28 cellular contexts compared by ENCODE assay signal in the genomic region with DNA sequence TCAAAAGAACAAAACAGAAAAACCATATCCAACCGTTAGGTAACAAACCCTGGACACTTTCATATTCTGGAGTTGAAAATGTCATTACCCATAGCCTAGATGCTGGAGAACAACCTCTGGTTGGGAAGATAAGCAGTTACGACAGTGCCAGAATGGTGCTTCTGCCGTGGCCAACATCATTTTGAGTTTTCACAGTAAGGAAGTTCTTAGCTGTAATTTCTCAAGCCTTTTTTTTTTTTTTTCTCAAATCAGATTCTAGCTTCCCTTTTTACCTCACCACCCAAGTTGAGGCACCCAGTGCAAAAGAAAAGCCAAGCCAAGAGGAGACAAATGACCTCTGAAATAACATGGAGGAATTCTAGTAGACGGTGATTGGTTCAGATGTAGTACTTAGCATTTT. TPM values are rescaled to one million over a fixed set of nuclear protein-coding genes. Genes with fewer than 3 reads are reported as not detected.
DNase-seq lines count a peak whose midpoint lies in the region; ATAC-seq, FAIRE-seq and TF ChIP-seq lines count a peak whose summit lies in the region.
"Had no signal": no experiment of that assay in that cellular context is flagged by ENCODE, and none has a peak within 500 bp of the region (broad histone marks: within the 10 kb centered on the region; RNA-seq: fewer than 3 reads in every experiment).

No MANE protein-coding gene starts in this region.

- no peak overlapping the region for H3K9ac ChIP-seq in K562 (ENCODE audit: insufficient read depth in 1 of 2, low read depth in 2 of 2, low read length in 2 of 2)

- H3K4me1 Mint-ChIP-seq in stimulated activated naive B cell treated with anti-CD40 and anti-IgM and Interleukin-4, amounts not matched to agents 10 μg/mL and 1 μg/mL and 100 μg/mL, for 72 hours = peaks cover 7 to 18% of the 10 kb centered on the region in 2 donors
- peaks cover 9 to 15% (median 11%) of the 10 kb centered on the region in 4 donors for H3K4me1 Mint-ChIP-seq in CD4-positive, alpha-beta memory T cell
- H3K4me1 Mint-ChIP-seq: neural crest cell had no signal

- H2AFZ ChIP-seq in K562 (ENCODE audit: low read depth, low read length) = no peak overlapping the region

- ATAC-seq in Right ventricle myocardium inferior = peak; percentile 16
- no peak for ATAC-seq in heart left ventricle
- ATAC-seq in K562 = no peak
- peak; percentile 10 to 18 for ATAC-seq in stimulated activated naive B cell treated with anti-CD40 and anti-IgM and Interleukin-4, amounts not matched to agents 10 μg/mL and 1 μg/mL and 100 μg/mL, for 72 hours (replicated peaks)
- no peak for ATAC-seq in HG02678 (IDR thresholded peaks at IDR 0.05; ENCODE audit: unreplicated experiment)
- ATAC-seq: HepG2, left ventricle myocardium superior, PC-3, sciatic nerve had no signal

- H3K4me3 Mint-ChIP-seq in stimulated activated naive B cell treated with anti-CD40 and anti-IgM and Interleukin-4, amounts not matched to agents 10 μg/mL and 1 μg/mL and 100 μg/mL, for 72 hours = no peak overlapping the region
- H3K4me3 Mint-ChIP-seq in CD4-positive, alpha-beta memory T cell = no peak overlapping the region
- H3K4me3 Mint-ChIP-seq: CD8-positive, alpha-beta memory T cell; neural crest cell had no signal

- H3K36me3 ChIP-seq in heart left ventricle (peaks cover 7 to 99% (median 86%) of the 10 kb centered on the region in 9 donors), K562 (ENCODE audit: control insufficient read depth, insufficient read depth, low read length) (peaks cover 89% of the 10 kb centered on the region)
- peaks cover 47% of the 10 kb centered on the region for H3K36me3 ChIP-seq in CD4-positive, alpha-beta memory T cell (ENCODE audit: insufficient read depth, low read length)

- H3K4me1 ChIP-seq in heart left ventricle (peaks cover 0 to 55% (median 0%) of the 10 kb centered on the region in 12 donors), K562 (replicated peaks in 1 of 2; ENCODE audit: control insufficient read depth in 2 of 2, insufficient read depth in 2 of 2, low read length in 2 of 2) (peaks cover 0 to 13% of the 10 kb centered on the region in 2 experiments; a peak in 3 of 5 replicates)
- peaks cover 5% of the 10 kb centered on the region for H3K4me1 ChIP-seq in CD4-positive, alpha-beta memory T cell (ENCODE audit: insufficient read depth, low read length)

- intact Hi-C loops in Right ventricle myocardium inferior (cut with DNase I) = no loop called here
- intact Hi-C loops in heart left ventricle (cut with DNase I) = no loop called here
- intact Hi-C loops in K562 (cut with micrococcal nuclease) = no loop called here
- intact Hi-C loops in CD4-positive, alpha-beta memory T cell (cut with micrococcal nuclease) = no loop called here

- no peaks in the 10 kb centered on the region for H3K9me3 Mint-ChIP-seq in stimulated activated naive B cell treated with anti-CD40 and anti-IgM and Interleukin-4, amounts not matched to agents 10 μg/mL and 1 μg/mL and 100 μg/mL, for 72 hours
- no peaks in the 10 kb centered on the region for H3K9me3 Mint-ChIP-seq in CD4-positive, alpha-beta memory T cell
- H3K9me3 Mint-ChIP-seq: CD8-positive, alpha-beta memory T cell; neural crest cell had no signal

- CTCF ChIA-PET in K562 (lab: Yijun Ruan, JAX; ENCODE audit: low intra/inter-chr PET ratio) = interaction anchor here (1.9 kb wide), 1 partner anchor 263 kb away, joined by 6 read pairs; no protein-coding TSS in a partner anchor
- CTCF ChIA-PET in CD4-positive, alpha-beta memory T cell (lab: Charles Lee; ENCODE audit: partially characterized antibody) = interaction anchor here (0.7 to 3.8 kb wide), 7 partner anchors 10 to 318 kb away, joined by 3 to 19 read pairs (median 4); no protein-coding TSS in a partner anchor

- POLR2A ChIA-PET in K562 (lab: Yijun Ruan, JAX) = interaction anchor here (0.7 to 2.1 kb wide), 3 partner anchors 10 to 173 kb away, joined by 3 to 11 read pairs (median 4); no protein-coding TSS in a partner anchor
- POLR2A ChIA-PET in CD4-positive, alpha-beta memory T cell (lab: Charles Lee; ENCODE audit: partially characterized antibody) = interaction anchor here (1.2 to 2.7 kb wide), 3 partner anchors 15 to 35 kb away, joined by 3 to 14 read pairs (median 11); a partner anchor contains a TSS

- no peak overlapping the region for H3K4me2 ChIP-seq in K562 (ENCODE audit: insufficient read depth, low read length)

- no TSS peak for BruUV-seq in K562 (replicated peaks; lab: Mats Ljungman, UMichigan)

- in situ Hi-C loops in K562 (cut with MboI) = no loop called here

- H3K27ac ChIP-seq in heart left ventricle (peak overlapping the region in 1 of 12 donors; percentile 80), K562 (ENCODE audit: extremely low read depth, low read depth, low read length) (no peak overlapping the region)
- no peak overlapping the region for H3K27ac ChIP-seq in CD4-positive, alpha-beta memory T cell (ENCODE audit: low read depth, low read length)
- H3K27ac ChIP-seq: cardiac muscle cell, tibial artery had no signal

- TF ChIP-seq CTCF in heart left ventricle (IDR thresholded peaks at IDR 0.05) (no peak), K562 (IDR thresholded peaks at IDR 0.05 in 2 of 3, conservative IDR thresholded peaks at IDR 0.05 in 1 of 3; ENCODE audit: insufficient read depth in 2 of 3, low read depth in 1 of 3, low read length in 3 of 3) (no peak)

- no peak for TF ChIP-seq RAD21 in K562 (CRISPR knock-in tag; conservative IDR thresholded peaks at IDR 0.05 in 1 of 2, IDR thresholded peaks at IDR 0.05 in 1 of 2)

- H3K27me3 ChIP-seq in heart left ventricle (no peaks in the 10 kb centered on the region), K562 (ENCODE audit: control insufficient read depth in 2 of 2, insufficient read depth in 2 of 2, low read length in 2 of 2) (no peaks in the 10 kb centered on the region)
- no peaks in the 10 kb centered on the region for H3K27me3 ChIP-seq in CD4-positive, alpha-beta memory T cell (ENCODE audit: insufficient read depth, low read length)
- H3K27me3 ChIP-seq: cardiac muscle cell, stomach, tibial artery had no signal

- FAIRE-seq in K562 (lab: Jason Lieb, UNC) = no peak
- FAIRE-seq: HepG2 had no signal

- H3K79me2 ChIP-seq in K562 (ENCODE audit: control insufficient read depth, insufficient read depth, low read length) = no peaks in the 10 kb centered on the region

- no peak for TF ChIP-seq POLR2A in heart left ventricle (IDR thresholded peaks at IDR 0.05)
- TF ChIP-seq POLR2A in K562 (conservative IDR thresholded peaks at IDR 0.05) = no peak

- no peak for TF ChIP-seq EP300 in K562 (IDR thresholded peaks at IDR 0.05; ENCODE audit: low read length)

- peaks cover 25 to 56% of the 10 kb centered on the region in 2 donors for H3K36me3 Mint-ChIP-seq in stimulated activated naive B cell treated with anti-CD40 and anti-IgM and Interleukin-4, amounts not matched to agents 10 μg/mL and 1 μg/mL and 100 μg/mL, for 72 hours
- H3K36me3 Mint-ChIP-seq in CD4-positive, alpha-beta memory T cell = peaks cover 37 to 61% of the 10 kb centered on the region in 2 donors

- DNase-seq in Right ventricle myocardium inferior (ENCODE audit: missing footprints) (no peak), heart left ventricle (no peak), NOMO-1 treated with dmso at 0.1 percent for 144 hours (lab: John Stamatoyannopoulos, UW; ENCODE audit: unreplicated experiment) (peak; percentile 31), K562 (ENCODE audit: extremely low read depth in 1 of 4, low spot score in 3 of 4) (no peak), Ammon's horn (ENCODE audit: low spot score) (no peak)
- no peak for DNase-seq in stimulated activated naive B cell treated with anti-CD40 and anti-IgM and Interleukin-4, amounts not matched to agents 10 μg/mL and 1 μg/mL and 100 μg/mL, for 72 hours
- no peak for DNase-seq in CD4-positive, alpha-beta memory T cell
- DNase-seq: activated CD4-positive, alpha-beta T cell treated with anti-CD3 and anti-CD28 coated beads, Interleukin-2, amount 50 U/mL, for 48 hours; activated gamma-delta T cell treated with Interleukin-2 at 50 U/mL for 16 hours; CD8-positive, alpha-beta memory T cell; cortex of kidney; islet precursor cell; left ventricle myocardium superior; NCI-H1105 treated with DMSO at 0.1 percent for 48 hours; NCI-H2029 treated with DMSO at 0.1 percent for 48 hours; NCI-H345; NCI-H82; PC-3; SHP77 treated with DMSO at 0.1 percent for 48 hours; stimulated activated CD4-positive, alpha-beta T cell treated with anti-CD3 and anti-CD28 coated beads, Interleukin-15, amount 100 ng/mL, for 24 hours; stomach; T-helper 1 cell; tibial artery had no signal

- H4K20me1 ChIP-seq in K562 (replicated peaks; ENCODE audit: control insufficient read depth, insufficient read depth, low read length) = no peaks in the 10 kb centered on the region

- no peaks in the 10 kb centered on the region for H3K9me3 ChIP-seq in heart left ventricle
- H3K9me3 ChIP-seq in K562 (replicated peaks; ENCODE audit: control insufficient read depth, insufficient read depth, low read depth, low read length) = no peaks in the 10 kb centered on the region
- H3K9me3 ChIP-seq in CD4-positive, alpha-beta memory T cell (ENCODE audit: control insufficient read depth in 1 of 2, low read length in 2 of 2) = no peaks in the 10 kb centered on the region
- H3K9me3 ChIP-seq: stomach, tibial artery had no signal

- no peaks in the 10 kb centered on the region for H3K9me1 ChIP-seq in K562 (ENCODE audit: control insufficient read depth, insufficient read depth, low read length)

- peak overlapping the region; percentile 20 for H3K27ac Mint-ChIP-seq in stimulated activated naive B cell treated with anti-CD40 and anti-IgM and Interleukin-4, amounts not matched to agents 10 μg/mL and 1 μg/mL and 100 μg/mL, for 72 hours
- H3K27ac Mint-ChIP-seq in CD4-positive, alpha-beta memory T cell = peak overlapping the region in 3 of 7 donors; percentile 35 to 60 (median 35)

- WGBS in heart left ventricle, 4 donors = 88 to 92% (median 90%) methylated on average over 4 of the region's 4 CpGs
- WGBS in K562 (ENCODE audit: insufficient coverage, low coverage, missing lambda C conversion rate) = 54% methylated on average over 4 of the region's 4 CpGs

- H3K27me3 Mint-ChIP-seq in stimulated activated naive B cell treated with anti-CD40 and anti-IgM and Interleukin-4, amounts not matched to agents 10 μg/mL and 1 μg/mL and 100 μg/mL, for 72 hours = no peaks in the 10 kb centered on the region
- H3K27me3 Mint-ChIP-seq in CD4-positive, alpha-beta memory T cell = no peaks in the 10 kb centered on the region
- H3K27me3 Mint-ChIP-seq: CD8-positive, alpha-beta memory T cell had no signal

- H3K4me3 ChIP-seq in heart left ventricle (no peak overlapping the region), K562 (no peak overlapping the region)
- no peak overlapping the region for H3K4me3 ChIP-seq in CD4-positive, alpha-beta memory T cell (ENCODE audit: low read length in 2 of 2)
- H3K4me3 ChIP-seq: cardiac muscle cell, stomach, tibial artery had no signal

RNA-seq across cellular contexts. Expression of a gene that starts 21.8 kb away (rescaled TPM):
- total RNA-seq in Right ventricle myocardium inferior (44.1 TPM), heart left ventricle (100 to 1,000 TPM in 1 of 9 donors, 10 to 100 TPM in 8; 22.8 to 106 (median 38.6) TPM), K562 (2014; rRNA removed) (72.2 and 83.6 TPM in 2 replicates), K562 (2014; rRNA removed; fragmentation: Illumina TruSeq; extraction: Trizol) (131 and 149 TPM in 2 replicates), K562 (2015; rRNA removed; fragmentation: Illumina TruSeq; extraction: Trizol) (143 and 151 TPM in 2 replicates), K562 (2021) (106 and 108 TPM in 2 replicates)
- polyA plus RNA-seq in heart left ventricle (10 to 100 TPM; 32.0 to 47.9 TPM), K562 (2011; rRNA removed) (115 and 145 TPM in 2 replicates), K562 (2014; fragmentation: Illumina TruSeq; extraction: Trizol) (215 and 230 TPM in 2 replicates), K562 (2014; fragmentation: Nextera tagmentation; extraction: Ambion mirVana) (100 to 1,000 TPM; 197 to 285 TPM), K562 (2014; rRNA removed) (78.7 and 90.5 TPM in 2 replicates)
- total RNA-seq in K562 (2011; cell fraction: chromatin; rRNA removed; ENCODE audit: low replicate concordance) = 49.5 and 58.1 TPM in 2 replicates
- total RNA-seq in K562 (2011; cell fraction: nucleolus; rRNA removed) = 88.6 and 90.7 TPM in 2 replicates
- 115 and 166 TPM in 2 replicates for total RNA-seq in K562 (2011; cell fraction: nucleoplasm; rRNA removed)
- 69.3 and 74.9 TPM in 2 replicates for polyA plus RNA-seq in K562 (2011; cell fraction: cytosol; rRNA removed)
- 35.7 and 37.4 TPM in 2 replicates for polyA plus RNA-seq in K562 (2011; cell fraction: nucleus; rRNA removed)
- 106 and 119 TPM in 2 replicates for polyA plus RNA-seq in K562 (2012)
- polyA minus RNA-seq in K562 (2011; rRNA and poly(A)+ RNA removed) = 101 and 103 TPM in 2 replicates
- 40.2 and 70.7 TPM in 2 replicates for polyA minus RNA-seq in K562 (2011; cell fraction: cytosol; rRNA and poly(A)+ RNA removed)
- 5.7 and 10.7 TPM in 2 replicates for polyA minus RNA-seq in K562 (2011; cell fraction: nucleus; rRNA and poly(A)+ RNA removed)
- 10 to 100 TPM; 56.7 to 64.8 TPM for total RNA-seq in CD4-positive, alpha-beta memory T cell
- 100 to 1,000 TPM; 175 to 292 TPM for polyA plus RNA-seq in CD4-positive, alpha-beta memory T cell

RNA-seq across cellular contexts. Expression of a gene that starts 34.7 kb away (rescaled TPM):
- 88.8 TPM for total RNA-seq in Right ventricle myocardium inferior
- total RNA-seq in heart left ventricle = 100 to 1,000 TPM in 3 of 9 donors, 10 to 100 TPM in 6; 52.1 to 249 (median 69.9) TPM
- 100 to 1,000 TPM in 1 of 2 donors, 10 to 100 TPM in 1; 23.8 to 118 TPM for polyA plus RNA-seq in heart left ventricle
- 173 and 189 TPM in 2 replicates for total RNA-seq in K562 (2011; cell fraction: chromatin; rRNA removed; ENCODE audit: low replicate concordance)
- total RNA-seq in K562 (2011; cell fraction: nucleolus; rRNA removed) = 98.9 and 116 TPM in 2 replicates
- 132 and 136 TPM in 2 replicates for total RNA-seq in K562 (2011; cell fraction: nucleoplasm; rRNA removed)
- 230 and 251 TPM in 2 replicates for total RNA-seq in K562 (2014; rRNA removed)
- total RNA-seq in K562 (2014; rRNA removed; fragmentation: Illumina TruSeq; extraction: Trizol) = 271 and 311 TPM in 2 replicates
- 270 and 271 TPM in 2 replicates for total RNA-seq in K562 (2015; rRNA removed; fragmentation: Illumina TruSeq; extraction: Trizol)
- 322 and 339 TPM in 2 replicates for total RNA-seq in K562 (2021)
- 485 and 488 TPM in 2 replicates for polyA plus RNA-seq in K562 (2011; rRNA removed)
- 203 and 329 TPM in 2 replicates for polyA plus RNA-seq in K562 (2011; cell fraction: cytosol; rRNA removed)
- 186 and 410 TPM in 2 replicates for polyA plus RNA-seq in K562 (2011; cell fraction: nucleus; rRNA removed)
- polyA plus RNA-seq in K562 (2012) = 338 and 462 TPM in 2 replicates
- 310 and 337 TPM in 2 replicates for polyA plus RNA-seq in K562 (2014; fragmentation: Illumina TruSeq; extraction: Trizol)
- polyA plus RNA-seq in K562 (2014; fragmentation: Nextera tagmentation; extraction: Ambion mirVana) = 100 to 1,000 TPM; 281 to 658 TPM
- polyA plus RNA-seq in K562 (2014; rRNA removed) = 269 and 277 TPM in 2 replicates
- polyA minus RNA-seq in K562 (2011; rRNA and poly(A)+ RNA removed) = 462 and 519 TPM in 2 replicates
- polyA minus RNA-seq in K562 (2011; cell fraction: cytosol; rRNA and poly(A)+ RNA removed) = 151 and 156 TPM in 2 replicates
- 47.5 and 121 TPM in 2 replicates for polyA minus RNA-seq in K562 (2011; cell fraction: nucleus; rRNA and poly(A)+ RNA removed)
- 100 to 1,000 TPM; 285 to 305 TPM for total RNA-seq in CD4-positive, alpha-beta memory T cell
- 100 to 1,000 TPM; 629 to 725 TPM for polyA plus RNA-seq in CD4-positive, alpha-beta memory T cell

Comparison
In these comparisons a context has a peak if more than half of its experiments do, and no peak if none do; other contexts are left out.
1. ATAC-seq: peak in Right ventricle myocardium inferior (single experiment) and stimulated activated naive B cell treated with anti-CD40 and anti-IgM and Interleukin-4, amounts not matched to agents 10 μg/mL and 1 μg/mL and 100 μg/mL, for 72 hours (2 of 2); none in heart left ventricle (0 of 4), K562 (single experiment) and HG02678 (single experiment).